Comparison of ENCODE assay signal across 9 cellular contexts in genomic region chr5:154446183-154447073, GRCh38. TPM values are rescaled to one million over a fixed set of nuclear protein-coding genes. Genes with fewer than 3 reads are reported as not detected.
DNase-seq lines count a peak whose midpoint lies in the region; ATAC-seq and TF ChIP-seq lines count a peak whose summit lies in the region.
"Had no signal": no experiment of that assay in that cellular context is flagged by ENCODE, and none has a peak within 500 bp of the region (broad histone marks: within the 10 kb centered on the region; RNA-seq: fewer than 3 reads in every experiment).

No MANE protein-coding gene starts in this region.

- H3K23ac ChIP-seq in trophoblast cell (ENCODE audit: low read length) = no peak overlapping the region

- H4K91ac ChIP-seq in trophoblast cell (ENCODE audit: low read depth, low read length) = peak overlapping the region; percentile 34

- H3K36me3 Mint-ChIP-seq in activated naive CD8-positive, alpha-beta T cell treated with anti-CD3 and anti-CD28 coated beads, Interleukin-2, amount 50 U/mL, for 24 hours (ENCODE audit: low read depth) = peaks cover 21% of the 10 kb centered on the region

- ATAC-seq in HG02973 (IDR thresholded peaks at IDR 0.05; ENCODE audit: unreplicated experiment) (peak; percentile 16), RWPE2 (ENCODE audit: low read depth) (peak; percentile 44), heart left ventricle (peak in 2 of 4 donors; percentile 35 to 40)
- ATAC-seq in activated naive CD8-positive, alpha-beta T cell treated with anti-CD3 and anti-CD28 coated beads, Interleukin-2, amount 50 U/mL, for 24 hours = no peak

- TF ChIP-seq CTCF in RWPE2 (IDR thresholded peaks at IDR 0.05; ENCODE audit: poor library complexity, severe bottlenecking) (no peak), heart left ventricle (IDR thresholded peaks at IDR 0.05) (no peak), vagina (IDR thresholded peaks at IDR 0.05) (no peak)

- no peaks in the 10 kb centered on the region for H3K9me3 Mint-ChIP-seq in activated naive CD8-positive, alpha-beta T cell treated with anti-CD3 and anti-CD28 coated beads, Interleukin-2, amount 50 U/mL, for 24 hours

- peak overlapping the region; percentile 94 for H3K9ac ChIP-seq in trophoblast cell (ENCODE audit: low read length)

- peak overlapping the region; percentile 55 for H2BK120ac ChIP-seq in trophoblast cell (ENCODE audit: insufficient read depth, low read length, poor library complexity)

- no peaks in the 10 kb centered on the region for H3K9me3 ChIP-seq in RWPE2 (ENCODE audit: severe bottlenecking)
- H3K9me3 ChIP-seq in heart left ventricle = no peaks in the 10 kb centered on the region
- no peaks in the 10 kb centered on the region for H3K9me3 ChIP-seq in trophoblast cell (ENCODE audit: insufficient read depth, low read depth, low read length)
- no peaks in the 10 kb centered on the region for H3K9me3 ChIP-seq in vagina

- 0 to 1% (median 1%) methylated on average over 18 to 88 of the region's 88 CpGs for WGBS in heart left ventricle, 4 donors
- WGBS in trophoblast cell (ENCODE audit: extremely low coverage, insufficient coverage, insufficient read length) = no CpG with 5 or more reads among the region's 88 CpGs

- peak overlapping the region; percentile 11 for H4K12ac ChIP-seq in trophoblast cell (ENCODE audit: low read depth, low read length)

- H3K4me1 ChIP-seq in RWPE2 (ENCODE audit: insufficient read depth, poor library complexity, severe bottlenecking) = peaks cover 22% of the 10 kb centered on the region
- peaks cover 0 to 52% (median 34%) of the 10 kb centered on the region in 12 donors for H3K4me1 ChIP-seq in heart left ventricle
- H3K4me1 ChIP-seq in trophoblast cell (ENCODE audit: control insufficient read depth in 1 of 2, insufficient read depth in 2 of 2, low read length in 2 of 2) = peaks cover 4 to 11% of the 10 kb centered on the region in 2 experiments
- H3K4me1 ChIP-seq in vagina = peaks cover 44% of the 10 kb centered on the region

- peak overlapping the region; percentile 38 for H3K14ac ChIP-seq in trophoblast cell (ENCODE audit: low read length)

- H3K79me1 ChIP-seq in trophoblast cell (ENCODE audit: low read length) = peaks cover 12% of the 10 kb centered on the region

- no peak overlapping the region for H2AK5ac ChIP-seq in trophoblast cell (ENCODE audit: low read length)

- H2AFZ ChIP-seq in trophoblast cell (ENCODE audit: insufficient read depth, low read length, poor library complexity) = peak overlapping the region; percentile 55

- H3K4me1 Mint-ChIP-seq in activated naive CD8-positive, alpha-beta T cell treated with anti-CD3 and anti-CD28 coated beads, Interleukin-2, amount 50 U/mL, for 24 hours = peaks cover 47% of the 10 kb centered on the region

- peak overlapping the region; percentile 78 for H2BK5ac ChIP-seq in trophoblast cell (ENCODE audit: low read depth, low read length, poor library complexity)

- H3K27ac Mint-ChIP-seq in activated naive CD8-positive, alpha-beta T cell treated with anti-CD3 and anti-CD28 coated beads, Interleukin-2, amount 50 U/mL, for 24 hours = peak overlapping the region; percentile 59

- H2BK12ac ChIP-seq in trophoblast cell (ENCODE audit: low read length) = no peak overlapping the region

- DNase-seq in NCI-H526 (lab: John Stamatoyannopoulos, UW) = peak; percentile 30 to 63
- DNase-seq in NCI-H526 treated with DMSO at 0.1 percent for 48 hours (lab: John Stamatoyannopoulos, UW) = no peak
- peak; percentile 82 for DNase-seq in RWPE2 (ENCODE audit: low spot score)
- peak; percentile 45 for DNase-seq in activated naive CD8-positive, alpha-beta T cell treated with anti-CD3 and anti-CD28 coated beads, Interleukin-2, amount 50 U/mL, for 24 hours
- DNase-seq in heart left ventricle = peak; percentile 48 to 76 (median 50)
- peak; percentile 47 to 67 for DNase-seq in trophoblast cell
- DNase-seq in vagina (ENCODE audit: extremely low spot score in 2 of 2) = no peak

- H3K27me3 Mint-ChIP-seq in activated naive CD8-positive, alpha-beta T cell treated with anti-CD3 and anti-CD28 coated beads, Interleukin-2, amount 50 U/mL, for 24 hours = no peaks in the 10 kb centered on the region

- intact Hi-C loops in heart left ventricle (cut with DNase I) = loop anchor here in 1 of 10 donors (10.0 kb wide), 1 partner anchor 472 kb away; no protein-coding TSS in a partner anchor
- intact Hi-C loops in vagina (cut with DNase I) = no loop called here

- peak overlapping the region; percentile 2 for H3K4ac ChIP-seq in trophoblast cell (ENCODE audit: low read depth, low read length)

- peak overlapping the region; percentile 79 for H3K4me3 ChIP-seq in RWPE2 (ENCODE audit: severe bottlenecking)
- peak overlapping the region; percentile 87 to 99 (median 96) for H3K4me3 ChIP-seq in heart left ventricle
- H3K4me3 ChIP-seq in trophoblast cell (ENCODE audit: low read depth, low read length) = peak overlapping the region; percentile 90
- H3K4me3 ChIP-seq in vagina = peak overlapping the region; percentile 65 to 67

- peak overlapping the region; percentile 68 for H3K4me2 ChIP-seq in trophoblast cell (ENCODE audit: low read length)

- H3K36me3 ChIP-seq in RWPE2 (ENCODE audit: low read depth) (peaks cover 27% of the 10 kb centered on the region), heart left ventricle (peaks cover 0 to 37% (median 19%) of the 10 kb centered on the region in 9 donors), trophoblast cell (ENCODE audit: control insufficient read depth in 1 of 2, insufficient read depth in 2 of 2, low read length in 2 of 2) (peaks cover 0 to 12% of the 10 kb centered on the region in 2 experiments), vagina (peaks cover 0 to 19% of the 10 kb centered on the region in 2 donors)

- TF ChIP-seq POLR2A in heart left ventricle (IDR thresholded peaks at IDR 0.05) (peak in 1 of 2 donors; percentile 12), vagina (IDR thresholded peaks at IDR 0.05) (no peak)

- peaks cover 15% of the 10 kb centered on the region for H3K79me2 ChIP-seq in trophoblast cell (ENCODE audit: control insufficient read depth, insufficient read depth, low read length, poor library complexity)

- peak overlapping the region; percentile 33 for H4K8ac ChIP-seq in trophoblast cell (ENCODE audit: low read depth, low read length)

- H3K18ac ChIP-seq in trophoblast cell (ENCODE audit: low read length) = peak overlapping the region; percentile 58

- H3K4me3 Mint-ChIP-seq in activated naive CD8-positive, alpha-beta T cell treated with anti-CD3 and anti-CD28 coated beads, Interleukin-2, amount 50 U/mL, for 24 hours = peak overlapping the region; percentile 88

- peak overlapping the region; percentile 46 for H3K27ac ChIP-seq in RWPE2 (ENCODE audit: poor library complexity, severe bottlenecking)
- peak overlapping the region; percentile 58 to 95 (median 83) for H3K27ac ChIP-seq in heart left ventricle
- H3K27ac ChIP-seq in trophoblast cell (ENCODE audit: low read depth, low read length) = peak overlapping the region; percentile 81
- peak overlapping the region; percentile 71 for H3K27ac ChIP-seq in vagina

- H3K27me3 ChIP-seq in RWPE2 (ENCODE audit: insufficient read depth, poor library complexity, severe bottlenecking) = no peaks in the 10 kb centered on the region
- no peaks in the 10 kb centered on the region for H3K27me3 ChIP-seq in heart left ventricle
- H3K27me3 ChIP-seq in trophoblast cell (ENCODE audit: insufficient read depth, low read length) = no peaks in the 10 kb centered on the region
- H3K27me3 ChIP-seq in vagina = no peaks in the 10 kb centered on the region

RNA-seq across cellular contexts. Expression of gene SAP30L, which starts 0.6 kb away (rescaled TPM):
- total RNA-seq in heart left ventricle (10 to 100 TPM; 26.1 to 55.5 (median 38.6) TPM), vagina (54.3 TPM)
- 10 to 100 TPM; 19.7 to 27.4 TPM for polyA plus RNA-seq in heart left ventricle
- 74.2 and 79.0 TPM in 2 replicates for polyA plus RNA-seq in trophoblast cell (2013)

RNA-seq across cellular contexts. Expression of gene HAND1, which starts 31.6 kb away (rescaled TPM):
- total RNA-seq in heart left ventricle = 10 to 100 TPM; 22.4 to 44.8 (median 36.4) TPM
- polyA plus RNA-seq in heart left ventricle = 10 to 100 TPM; 23.8 to 30.6 TPM
- 1,543 and 1,644 TPM in 2 replicates for polyA plus RNA-seq in trophoblast cell (2013)
- not detected for total RNA-seq in vagina
- total RNA-seq: subcutaneous adipose tissue had no signal

Comparison
In these comparisons a context has a peak if more than half of its experiments do, and no peak if none do; other contexts are left out.
1. DNase-seq: peak in NCI-H526 (2 of 2), RWPE2 (single experiment), activated naive CD8-positive, alpha-beta T cell treated with anti-CD3 and anti-CD28 coated beads, Interleukin-2, amount 50 U/mL, for 24 hours (single experiment), heart left ventricle (5 of 5) and trophoblast cell (2 of 2); none in NCI-H526 treated with DMSO at 0.1 percent for 48 hours (single experiment) and vagina (0 of 2).
2. RNA of gene HAND1, which starts 31.6 kb away (total RNA-seq): 22.4 to 44.8 TPM in heart left ventricle; not detected in vagina (single experiment); every median in the first group is over 10 times any median in the second.
3. Peak in every context shown above with its lines, with median percentiles within 50 percentile points of each other: H3K27ac ChIP-seq and H3K4me3 ChIP-seq.